27 cellular contexts compared by ENCODE assay signal in the genomic region with DNA sequence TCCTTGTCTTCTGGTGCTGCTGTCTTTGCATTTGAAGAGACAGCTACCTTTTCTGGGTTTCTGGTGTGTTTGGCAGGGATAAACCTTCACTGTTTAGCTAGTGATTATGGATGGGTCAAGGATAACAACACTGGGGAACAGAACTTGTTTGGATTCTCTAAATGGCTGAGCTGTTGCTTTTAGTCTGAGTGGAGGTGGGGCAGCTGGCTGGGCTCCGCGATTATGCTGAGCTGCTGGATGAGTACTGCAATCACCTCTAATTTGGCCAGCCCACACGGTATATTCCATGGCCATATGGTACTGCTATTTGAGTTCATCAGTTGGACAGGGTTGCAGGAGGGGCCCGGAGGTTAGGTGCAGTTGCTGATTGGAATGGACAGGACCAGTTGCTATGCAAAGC.
"Had no signal": no experiment of that assay in that cellular context is flagged by ENCODE, and none has a peak within 500 bp of the region (broad histone marks: within the 10 kb centered on the region; RNA-seq: fewer than 3 reads in every experiment).

No MANE protein-coding gene starts in this region.

- ATAC-seq: gastrocnemius medialis; heart left ventricle; stimulated activated naive B cell treated with anti-CD40 and anti-IgM and Interleukin-4, amounts not matched to agents 10 μg/mL and 1 μg/mL and 100 μg/mL, for 72 hours; T-helper 17 cell; upper lobe of right lung had no signal

- H3K4me2 ChIP-seq: smooth muscle cell had no signal

- H3K4me1 Mint-ChIP-seq: activated naive CD8-positive, alpha-beta T cell treated with anti-CD3 and anti-CD28 coated beads, Interleukin-2, amount 10 ng/mL, durations not matched to agents 7 days and 5 days; central memory CD8-positive, alpha-beta T cell; nephron; stimulated activated naive B cell treated with anti-CD40 and anti-IgM and Interleukin-4, amounts not matched to agents 10 μg/mL and 1 μg/mL and 100 μg/mL, for 72 hours; T-helper 17 cell had no signal

- H3K9me3 ChIP-seq: breast epithelium, colonic mucosa, esophagus muscularis mucosa, gastrocnemius medialis, heart left ventricle, sigmoid colon, thoracic aorta, upper lobe of right lung had no signal

- H3K27me3 ChIP-seq: breast epithelium, colonic mucosa, dorsolateral prefrontal cortex, esophagus muscularis mucosa, gastrocnemius medialis, heart left ventricle, sigmoid colon, upper lobe of right lung had no signal

- FAIRE-seq: islet of Langerhans had no signal

- H3K4me3 ChIP-seq: breast epithelium, colonic mucosa, dorsolateral prefrontal cortex, esophagus muscularis mucosa, gastrocnemius medialis, heart left ventricle, sigmoid colon, smooth muscle cell, thoracic aorta, upper lobe of right lung had no signal

- H3K27ac ChIP-seq: breast epithelium, colonic mucosa, dorsolateral prefrontal cortex, esophagus muscularis mucosa, gastrocnemius medialis, heart left ventricle, sigmoid colon, thoracic aorta, upper lobe of right lung had no signal

- H3K36me3 ChIP-seq: breast epithelium, colonic mucosa, esophagus muscularis mucosa, gastrocnemius medialis, heart left ventricle, sigmoid colon, thoracic aorta, upper lobe of right lung had no signal

- DNase-seq: activated CD4-positive, alpha-beta T cell treated with anti-CD3 and anti-CD28 coated beads for 4 hours; activated CD4-positive, alpha-beta T cell treated with anti-CD3 and anti-CD28 coated beads, Interleukin-2, amount 50 U/mL, for 48 hours; activated CD4-positive, CD25-positive, alpha-beta regulatory T cell; activated CD8-positive, alpha-beta memory T cell treated with anti-CD3 and anti-CD28 coated beads, Interleukin-2, amount 50 U/mL, for 48 hours; activated effector memory CD4-positive, alpha-beta T cell treated with Interleukin-2 at 50 U/mL for 16 hours; activated naive CD4-positive, alpha-beta T cell treated with anti-CD3 and anti-CD28 coated beads for 36 hours; activated naive CD8-positive, alpha-beta T cell treated with anti-CD3 and anti-CD28 coated beads, Interleukin-2, amount 10 ng/mL, durations not matched to agents 7 days and 5 days; activated T-cell treated with anti-CD3 and anti-CD28 coated beads, Interleukin-2, amount 50 U/mL, for 48 hours; amniotic stem cell; colonic mucosa; dorsolateral prefrontal cortex; gastrocnemius medialis; heart left ventricle; occipital lobe; sigmoid colon; stimulated activated CD4-positive, alpha-beta T cell treated with anti-CD3 and anti-CD28 coated beads, Interleukin-2, amount 100 ng/mL, for 48 hours; stimulated activated CD8-positive, alpha-beta memory T cell treated with anti-CD3 and anti-CD28 coated beads, Interleukin-4, amount 100 ng/mL, for 48 hours; stimulated activated naive B cell treated with anti-CD40 and anti-IgM and Interleukin-4, amounts not matched to agents 10 μg/mL and 1 μg/mL and 100 μg/mL, for 72 hours; T-helper 17 cell; upper lobe of right lung had no signal

- H3K4me3 Mint-ChIP-seq: activated naive CD4-positive, alpha-beta T cell treated with anti-CD3 and anti-CD28 coated beads for 36 hours; activated naive CD8-positive, alpha-beta T cell treated with anti-CD3 and anti-CD28 coated beads, Interleukin-2, amount 10 ng/mL, durations not matched to agents 7 days and 5 days; central memory CD8-positive, alpha-beta T cell; nephron; stimulated activated naive B cell treated with anti-CD40 and anti-IgM and Interleukin-4, amounts not matched to agents 10 μg/mL and 1 μg/mL and 100 μg/mL, for 72 hours; T-helper 17 cell had no signal

- H3K9me3 Mint-ChIP-seq: activated naive CD4-positive, alpha-beta T cell treated with anti-CD3 and anti-CD28 coated beads for 36 hours; activated naive CD8-positive, alpha-beta T cell treated with anti-CD3 and anti-CD28 coated beads, Interleukin-2, amount 10 ng/mL, durations not matched to agents 7 days and 5 days; central memory CD8-positive, alpha-beta T cell; nephron; stimulated activated naive B cell treated with anti-CD40 and anti-IgM and Interleukin-4, amounts not matched to agents 10 μg/mL and 1 μg/mL and 100 μg/mL, for 72 hours had no signal

- H3K4me1 ChIP-seq: breast epithelium, colonic mucosa, esophagus muscularis mucosa, gastrocnemius medialis, heart left ventricle, sigmoid colon, upper lobe of right lung had no signal

- H3K36me3 Mint-ChIP-seq: activated naive CD8-positive, alpha-beta T cell treated with anti-CD3 and anti-CD28 coated beads, Interleukin-2, amount 10 ng/mL, durations not matched to agents 7 days and 5 days; stimulated activated naive B cell treated with anti-CD40 and anti-IgM and Interleukin-4, amounts not matched to agents 10 μg/mL and 1 μg/mL and 100 μg/mL, for 72 hours had no signal

- H3K27ac Mint-ChIP-seq: activated naive CD4-positive, alpha-beta T cell treated with anti-CD3 and anti-CD28 coated beads for 36 hours; activated naive CD8-positive, alpha-beta T cell treated with anti-CD3 and anti-CD28 coated beads, Interleukin-2, amount 10 ng/mL, durations not matched to agents 7 days and 5 days; nephron; stimulated activated naive B cell treated with anti-CD40 and anti-IgM and Interleukin-4, amounts not matched to agents 10 μg/mL and 1 μg/mL and 100 μg/mL, for 72 hours; T-helper 17 cell had no signal

- H3K27me3 Mint-ChIP-seq: central memory CD8-positive, alpha-beta T cell; stimulated activated naive B cell treated with anti-CD40 and anti-IgM and Interleukin-4, amounts not matched to agents 10 μg/mL and 1 μg/mL and 100 μg/mL, for 72 hours; T-helper 17 cell had no signal
